ENCODE assay signal across 17 cellular contexts in genomic region chr3:148789156-148789555, GRCh38. TPM values are rescaled to one million over a fixed set of nuclear protein-coding genes. Genes with fewer than 3 reads are reported as not detected.
DNase-seq lines count a peak whose midpoint lies in the region; TF ChIP-seq lines count a peak whose summit lies in the region.
"Had no signal": no experiment of that assay in that cellular context is flagged by ENCODE, and none has a peak within 500 bp of the region (broad histone marks: within the 10 kb centered on the region; RNA-seq: fewer than 3 reads in every experiment).

No MANE protein-coding gene starts in this region.

- DNase-seq in NCI-H526 treated with DMSO at 0.1 percent for 48 hours (lab: John Stamatoyannopoulos, UW) (peak; percentile 46), astrocyte of the spinal cord (ENCODE audit: low read depth, low spot score) (peak; percentile 44), left kidney (ENCODE audit: low read depth, low spot score) (peak; percentile 58), smooth muscle cell of the brain vasculature (ENCODE audit: low read depth, low spot score) (peak; percentile 40), ureter (ENCODE audit: low spot score) (no peak), kidney tubule cell (ENCODE audit: low spot score) (no peak), SKM-1 treated with dmso at 0.1 percent for 144 hours (lab: John Stamatoyannopoulos, UW; ENCODE audit: unreplicated experiment) (no peak)
- DNase-seq: activated CD8-positive, alpha-beta memory T cell treated with anti-CD3 and anti-CD28 coated beads, Interleukin-2, amount 50 U/mL, for 4 hours; activated naive CD8-positive, alpha-beta T cell treated with anti-CD3 and anti-CD28 coated beads, Interleukin-2, amount 10 ng/mL, durations not matched to agents 7 days and 5 days; CD4-positive, CD25-positive, alpha-beta regulatory T cell; cortex of kidney; kidney; naive thymus-derived CD8-positive, alpha-beta T cell; NCI-H1092; stimulated activated CD4-positive, alpha-beta T cell treated with anti-CD3 and anti-CD28 coated beads, Interleukin-12 subunit alpha, Interleukin-12 subunit beta, amount 100 ng/mL, for 4 hours; testis; WERI-Rb-1 had no signal

- in situ Hi-C loops in astrocyte of the spinal cord (cut with HindIII; ENCODE audit: low sequenced_read_pairs), result no loop called here

- H3K4me3 ChIP-seq in astrocyte of the spinal cord (ENCODE audit: low read depth, low read length), result no peak overlapping the region
- H3K4me3 ChIP-seq: testis had no signal

- no peak for TF ChIP-seq CTCF in astrocyte of the spinal cord (IDR thresholded peaks at IDR 0.05; ENCODE audit: low read depth, low read length)

RNA-seq across cellular contexts. Expression of gene CPB1, which starts 38.5 kb away (rescaled TPM):
- total RNA-seq in ureter, result not detected
- total RNA-seq: activated naive CD8-positive, alpha-beta T cell treated with anti-CD3 and anti-CD28 coated beads, Interleukin-2, amount 10 ng/mL, durations not matched to agents 7 days and 5 days; CD4-positive, CD25-positive, alpha-beta regulatory T cell; naive thymus-derived CD8-positive, alpha-beta T cell had no signal

Comparison
In these comparisons a context has a peak if more than half of its experiments do, and no peak if none do; other contexts are left out.
1. DNase-seq: peak in NCI-H526 treated with DMSO at 0.1 percent for 48 hours (single experiment), astrocyte of the spinal cord (single experiment), left kidney (single experiment) and smooth muscle cell of the brain vasculature (single experiment); none in ureter (single experiment), kidney tubule cell (single experiment) and SKM-1 treated with dmso at 0.1 percent for 144 hours (single experiment).